In genomic region chr10:119251315-119251708, GRCh38 we compare ENCODE assay signal across 12 cellular contexts. TPM values are rescaled to one million over a fixed set of nuclear protein-coding genes. Genes with fewer than 3 reads are reported as not detected.
DNase-seq lines count a peak whose midpoint lies in the region; ATAC-seq and TF ChIP-seq lines count a peak whose summit lies in the region.
"Had no signal": no experiment of that assay in that cellular context is flagged by ENCODE, and none has a peak within 500 bp of the region (broad histone marks: within the 10 kb centered on the region; RNA-seq: fewer than 3 reads in every experiment).

No MANE protein-coding gene starts in this region.

- H3K27ac Mint-ChIP-seq in effector memory CD8-positive, alpha-beta T cell, result no peak overlapping the region

- no peak for TF ChIP-seq POLR2A in Peyer's patch (IDR thresholded peaks at IDR 0.05)

- peaks cover 0 to 42% (median 5%) of the 10 kb centered on the region in 4 donors for H3K4me1 ChIP-seq in Peyer's patch

- no peaks in the 10 kb centered on the region for H3K27me3 Mint-ChIP-seq in effector memory CD8-positive, alpha-beta T cell

- ATAC-seq in omental fat pad (ENCODE audit: low FRiP score) (peak; percentile 70), GM21576 (IDR thresholded peaks at IDR 0.05; ENCODE audit: unreplicated experiment) (no peak), GM19351 (IDR thresholded peaks at IDR 0.05; ENCODE audit: unreplicated experiment) (no peak)
- no peak for ATAC-seq in effector memory CD8-positive, alpha-beta T cell (replicated peaks)
- ATAC-seq: WTC11 had no signal

- H3K27ac ChIP-seq in Peyer's patch, result peak overlapping the region in 3 of 4 donors; percentile 60 to 87 (median 80)
- H3K27ac ChIP-seq: foreskin keratinocyte had no signal

- peak; percentile 65 for DNase-seq in AG08395 (ENCODE audit: low spot score)
- DNase-seq in Peyer's patch, result no peak
- DNase-seq in fibroblast of mammary gland (ENCODE audit: low read depth), result peak; percentile 94
- DNase-seq in omental fat pad (ENCODE audit: low spot score), result no peak
- no peak for DNase-seq in NCI-H510A (lab: John Stamatoyannopoulos, UW)
- DNase-seq in effector memory CD8-positive, alpha-beta T cell, result no peak
- DNase-seq: activated naive CD4-positive, alpha-beta T cell treated with anti-CD3 and anti-CD28 coated beads, Interleukin-2, amount 50 U/mL, for 16 hours; NCI-H1694 treated with DMSO at 0.1 percent for 48 hours had no signal

- no peaks in the 10 kb centered on the region for H3K27me3 ChIP-seq in Peyer's patch
- H3K27me3 ChIP-seq: foreskin keratinocyte had no signal

- no peaks in the 10 kb centered on the region for H3K9me3 ChIP-seq in Peyer's patch

- H3K36me3 Mint-ChIP-seq in effector memory CD8-positive, alpha-beta T cell (ENCODE audit: insufficient read depth), result peaks cover 3% of the 10 kb centered on the region
- H3K36me3 Mint-ChIP-seq: WTC11 had no signal

- H3K4me3 ChIP-seq in Peyer's patch (no peak overlapping the region), fibroblast of mammary gland (ENCODE audit: control insufficient read depth, low read depth, low read length) (no peak overlapping the region)

- peaks cover 4 to 8% of the 10 kb centered on the region in 2 donors for H3K4me1 Mint-ChIP-seq in effector memory CD8-positive, alpha-beta T cell (ENCODE audit: low read depth in 2 of 2)

- H3K9me3 Mint-ChIP-seq in effector memory CD8-positive, alpha-beta T cell, result no peaks in the 10 kb centered on the region
- H3K9me3 Mint-ChIP-seq: WTC11 had no signal

- H3K36me3 ChIP-seq in Peyer's patch, result no peaks in the 10 kb centered on the region

- TF ChIP-seq CTCF in Peyer's patch (IDR thresholded peaks at IDR 0.05) (no peak), fibroblast of mammary gland (conservative IDR thresholded peaks at IDR 0.05; ENCODE audit: control insufficient read depth, insufficient read depth, low read depth, low read length) (no peak), omental fat pad (IDR thresholded peaks at IDR 0.05) (no peak)

- no peak overlapping the region for H3K4me3 Mint-ChIP-seq in effector memory CD8-positive, alpha-beta T cell
- H3K4me3 Mint-ChIP-seq: WTC11 had no signal

RNA-seq across cellular contexts. Expression of gene GRK5, which starts 43.9 kb away (rescaled TPM):
- total RNA-seq in Peyer's patch, result 10 to 100 TPM in 3 of 4 donors, 1 to 10 TPM in 1; 10.0 to 61.9 (median 18.1) TPM
- 10 to 100 TPM; 15.9 to 53.8 (median 18.4) TPM for total RNA-seq in omental fat pad

Comparison
In these comparisons a context has a peak if more than half of its experiments do, and no peak if none do; other contexts are left out.
1. DNase-seq: peak in AG08395 (single experiment) and fibroblast of mammary gland (single experiment); none in Peyer's patch (0 of 3), omental fat pad (single experiment), NCI-H510A (single experiment) and effector memory CD8-positive, alpha-beta T cell (0 of 3).